Comparison of ENCODE assay signal across 11 cellular contexts in the genomic region with DNA sequence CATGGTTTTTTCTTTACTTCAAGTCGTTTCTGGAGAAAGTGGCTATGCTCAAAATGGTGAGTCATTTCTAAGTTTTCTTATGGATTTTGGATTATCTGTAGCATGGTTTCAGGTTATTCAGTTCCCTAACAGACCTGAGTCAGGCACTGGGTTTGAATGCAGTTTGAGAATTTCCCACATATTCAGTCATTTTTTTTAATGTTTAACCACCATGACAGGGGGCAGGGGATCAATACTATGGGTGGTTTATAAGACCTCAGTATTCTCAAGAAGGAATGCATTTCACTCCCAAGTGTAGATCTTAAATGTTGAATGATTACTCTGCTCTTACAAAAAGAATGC. TPM values are rescaled to one million over a fixed set of nuclear protein-coding genes. Genes with fewer than 3 reads are reported as not detected.
DNase-seq lines count a peak whose midpoint lies in the region; TF ChIP-seq lines count a peak whose summit lies in the region.
"Had no signal": no experiment of that assay in that cellular context is flagged by ENCODE, and none has a peak within 500 bp of the region (broad histone marks: within the 10 kb centered on the region; RNA-seq: fewer than 3 reads in every experiment).

No MANE protein-coding gene starts in this region.

- H3K9me3 Mint-ChIP-seq in T-helper 1 cell treated with Interleukin-12 subunit alpha and Interleukin-12 subunit beta and Interleukin-4 antibody, amounts not matched to agents 30 μg/mL and 1 μg/mL, for 36 hours: no peaks in the 10 kb centered on the region

- H3K36me3 Mint-ChIP-seq in T-helper 1 cell treated with Interleukin-12 subunit alpha and Interleukin-12 subunit beta and Interleukin-4 antibody, amounts not matched to agents 30 μg/mL and 1 μg/mL, for 36 hours (ENCODE audit: low read depth): peaks cover 49% of the 10 kb centered on the region

- H3K27ac ChIP-seq in colonic mucosa (peak overlapping the region; percentile 34), skin epidermis (peak overlapping the region in 14 of 21 experiments; percentile 4 to 95 (median 54))
- H3K27ac ChIP-seq: 22Rv1 had no signal

- TF ChIP-seq CTCF in colonic mucosa (IDR thresholded peaks at IDR 0.05): no peak

- no peaks in the 10 kb centered on the region for H3K9me3 ChIP-seq in colonic mucosa

- H3K9ac ChIP-seq in colonic mucosa (ENCODE audit: low read depth in 2 of 2, low read length in 2 of 2): no peak overlapping the region

- no peaks in the 10 kb centered on the region for H3K4me1 ChIP-seq in colonic mucosa

- intact Hi-C loops in colonic mucosa (cut with DNase I): no loop called here

- H3K4me1 Mint-ChIP-seq in T-helper 1 cell treated with Interleukin-12 subunit alpha and Interleukin-12 subunit beta and Interleukin-4 antibody, amounts not matched to agents 30 μg/mL and 1 μg/mL, for 36 hours (ENCODE audit: low read depth): peaks cover 73% of the 10 kb centered on the region

- peak overlapping the region; percentile 81 for H3K27ac Mint-ChIP-seq in T-helper 1 cell treated with Interleukin-12 subunit alpha and Interleukin-12 subunit beta and Interleukin-4 antibody, amounts not matched to agents 30 μg/mL and 1 μg/mL, for 36 hours

- no peaks in the 10 kb centered on the region for H3K36me3 ChIP-seq in colonic mucosa

- H3K4me3 ChIP-seq in Jurkat, Clone E6-1 (ENCODE audit: low read length): peak overlapping the region; percentile 21
- no peak overlapping the region for H3K4me3 ChIP-seq in colonic mucosa
- peak overlapping the region in 6 of 7 experiments; percentile 7 to 39 (median 18) for H3K4me3 ChIP-seq in skin epidermis

- peak overlapping the region; percentile 85 for H3K4me3 Mint-ChIP-seq in T-helper 1 cell treated with Interleukin-12 subunit alpha and Interleukin-12 subunit beta and Interleukin-4 antibody, amounts not matched to agents 30 μg/mL and 1 μg/mL, for 36 hours

- DNase-seq in T-helper 1 cell: no peak
- DNase-seq in Jurkat, Clone E6-1 (ENCODE audit: low read depth, low spot score): no peak
- no peak for DNase-seq in colonic mucosa
- no peak for DNase-seq in SW 1271 (lab: John Stamatoyannopoulos, UW)
- DNase-seq in GM19238 (ENCODE audit: insufficient read length, low spot score): no peak
- no peak for DNase-seq in NCI-H2171 (lab: John Stamatoyannopoulos, UW)
- DNase-seq: head of caudate nucleus had no signal

- no peaks in the 10 kb centered on the region for H3K27me3 Mint-ChIP-seq in T-helper 1 cell treated with Interleukin-12 subunit alpha and Interleukin-12 subunit beta and Interleukin-4 antibody, amounts not matched to agents 30 μg/mL and 1 μg/mL, for 36 hours (ENCODE audit: low read depth)

- H3K27me3 ChIP-seq in colonic mucosa: no peaks in the 10 kb centered on the region

RNA-seq across cellular contexts. Expression of a gene that starts 0.3 kb away (rescaled TPM):
- polyA plus RNA-seq in Jurkat, Clone E6-1 (2012; ENCODE audit: insufficient read depth, insufficient read length): 0.65 TPM
- total RNA-seq in colonic mucosa: 1 to 10 TPM; 4.6 to 6.1 TPM
- polyA plus RNA-seq: neural cell had no signal
